ENCODE assay signal across 8 cellular contexts in the genomic region with DNA sequence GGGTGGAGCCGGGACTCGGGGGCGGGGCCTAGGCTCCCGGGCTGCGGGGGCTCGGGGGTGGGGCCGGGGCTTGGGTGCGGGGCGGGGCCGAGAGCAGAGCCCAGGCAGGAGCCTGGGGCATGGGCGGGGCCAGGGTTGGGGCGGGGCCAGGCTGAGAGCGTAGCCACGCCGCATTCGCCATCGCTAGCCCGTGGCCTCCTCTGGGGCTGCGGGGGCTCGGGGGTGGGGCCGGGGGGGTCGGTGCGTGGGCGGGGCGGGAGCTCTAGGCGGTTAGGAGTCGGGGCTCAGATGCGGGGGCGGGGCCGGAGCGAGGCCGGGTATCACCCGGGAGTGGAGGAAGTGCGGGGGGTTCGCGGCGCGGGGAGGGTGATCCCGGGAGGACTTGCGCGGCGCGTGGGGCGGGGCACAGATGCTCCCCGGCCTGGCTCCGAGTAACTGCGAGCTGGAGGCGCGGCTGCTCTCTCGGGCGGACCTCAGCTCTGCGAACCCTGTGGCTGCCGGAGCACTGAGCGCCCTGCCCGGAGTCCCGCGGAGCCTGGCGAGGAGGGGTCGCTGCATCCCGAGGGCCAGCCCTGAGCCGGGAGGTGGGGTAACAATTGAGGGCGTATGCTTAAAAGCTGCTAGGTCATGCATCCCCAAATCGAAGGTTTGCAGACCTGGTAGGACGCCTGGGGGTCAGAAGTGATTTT. TPM values are rescaled to one million over a fixed set of nuclear protein-coding genes. Genes with fewer than 3 reads are reported as not detected.
DNase-seq lines count a peak whose midpoint lies in the region; ATAC-seq and TF ChIP-seq lines count a peak whose summit lies in the region.

No MANE protein-coding gene starts in this region.

- intact Hi-C loops in CD14-positive monocyte (cut with micrococcal nuclease): loop anchor here (5.0 to 10.0 kb wide), 5 partner anchors 91 to 861 kb away; partner anchors contain the start of gene CDYL (in 1 of the 2)
- intact Hi-C loops in activated CD4-positive, alpha-beta memory T cell treated with anti-CD3 and anti-CD28 coated beads for 36 hours (cut with micrococcal nuclease): loop anchor here (1.0 to 10.0 kb wide), 9 partner anchors 19 to 1371 kb away; partner anchors contain the start of genes CDYL, FAM50B, SLC22A23 and WRNIP1
- intact Hi-C loops in right lobe of liver (cut with DNase I): no loop called here

- no peak for TF ChIP-seq CTCF in CD14-positive monocyte (IDR thresholded peaks at IDR 0.05)
- TF ChIP-seq CTCF in right lobe of liver (IDR thresholded peaks at IDR 0.05): no peak

- TF ChIP-seq POLR2A in right lobe of liver (IDR thresholded peaks at IDR 0.05): peak; percentile 65

- peak overlapping the region; percentile 65 to 73 (median 69) for H3K4me3 ChIP-seq in right lobe of liver

- WGBS in right lobe of liver (ENCODE audit: insufficient coverage, low coverage, low lambda C conversion rate, missing lambda C conversion rate): 0% methylated on average over 5 of the region's 64 CpGs

- DNase-seq in CD14-positive monocyte (ENCODE audit: low spot score) (peak; percentile 75), NCI-H774 (lab: John Stamatoyannopoulos, UW) (peak; percentile 91), dermis microvascular lymphatic vessel endothelial cell (ENCODE audit: low read depth in 2 of 2) (peak; percentile 83 to 95), right lobe of liver (peak; percentile 99)
- DNase-seq in activated CD4-positive, alpha-beta memory T cell treated with anti-CD3 and anti-CD28 coated beads for 36 hours: peak; percentile 96
- DNase-seq in stimulated activated CD4-positive, alpha-beta T cell treated with anti-CD3 and anti-CD28 coated beads, Interleukin-4, amount 100 ng/mL, for 1 hour: peak; percentile 97

- H3K27ac Mint-ChIP-seq in CD14-positive monocyte: peak overlapping the region in 6 of 7 donors; percentile 38 to 86 (median 76)
- peak overlapping the region; percentile 78 for H3K27ac Mint-ChIP-seq in activated CD4-positive, alpha-beta memory T cell treated with anti-CD3 and anti-CD28 coated beads for 36 hours

- peak overlapping the region; percentile 10 to 67 (median 52) for H3K27ac ChIP-seq in right lobe of liver

- H3K9me3 Mint-ChIP-seq in CD14-positive monocyte: peaks cover 0 to 3% (median 0%) of the 10 kb centered on the region in 7 donors
- peaks cover 2% of the 10 kb centered on the region for H3K9me3 Mint-ChIP-seq in activated CD4-positive, alpha-beta memory T cell treated with anti-CD3 and anti-CD28 coated beads for 36 hours

- ATAC-seq in GM19397 (IDR thresholded peaks at IDR 0.05; ENCODE audit: unreplicated experiment): peak; percentile 80
- ATAC-seq in HG03558 (IDR thresholded peaks at IDR 0.05; ENCODE audit: extremely low read depth, unreplicated experiment): peak; percentile 45
- ATAC-seq in right lobe of liver: peak; percentile 86 to 95 (median 88)

- H3K9me3 ChIP-seq in right lobe of liver: no peaks in the 10 kb centered on the region

- no peaks in the 10 kb centered on the region for H3K27me3 ChIP-seq in right lobe of liver

- peaks cover 2 to 6% (median 5%) of the 10 kb centered on the region in 3 donors for H3K27me3 Mint-ChIP-seq in CD14-positive monocyte (ENCODE audit: low read depth in 3 of 3)
- H3K27me3 Mint-ChIP-seq in activated CD4-positive, alpha-beta memory T cell treated with anti-CD3 and anti-CD28 coated beads for 36 hours: no peaks in the 10 kb centered on the region

- H3K4me3 Mint-ChIP-seq in CD14-positive monocyte: peak overlapping the region; percentile 81 to 91
- H3K4me3 Mint-ChIP-seq in activated CD4-positive, alpha-beta memory T cell treated with anti-CD3 and anti-CD28 coated beads for 36 hours: peak overlapping the region; percentile 80

- peaks cover 0 to 42% (median 15%) of the 10 kb centered on the region in 4 donors for H3K4me1 ChIP-seq in right lobe of liver

- H3K4me1 Mint-ChIP-seq in CD14-positive monocyte: peaks cover 17% of the 10 kb centered on the region
- peaks cover 41% of the 10 kb centered on the region for H3K4me1 Mint-ChIP-seq in activated CD4-positive, alpha-beta memory T cell treated with anti-CD3 and anti-CD28 coated beads for 36 hours (ENCODE audit: low read depth)

- no peaks in the 10 kb centered on the region for H3K36me3 ChIP-seq in right lobe of liver

- CTCF ChIA-PET in activated CD4-positive, alpha-beta memory T cell treated with anti-CD3 and anti-CD28 coated beads for 36 hours (lab: Charles Lee): interaction anchor here (1.3 to 3.1 kb wide), 4 partner anchors 20 to 118 kb away, joined by 5 to 24 read pairs (median 8); a partner anchor contains a TSS

- POLR2A ChIA-PET in activated CD4-positive, alpha-beta memory T cell treated with anti-CD3 and anti-CD28 coated beads for 36 hours (lab: Charles Lee): interaction anchor here (0.5 to 3.5 kb wide), 10 partner anchors 10 to 310 kb away, joined by 3 to 32 read pairs (median 3); a partner anchor contains a TSS

- H3K36me3 Mint-ChIP-seq in CD14-positive monocyte: peaks cover 8 to 16% of the 10 kb centered on the region in 2 donors
- H3K36me3 Mint-ChIP-seq in activated CD4-positive, alpha-beta memory T cell treated with anti-CD3 and anti-CD28 coated beads for 36 hours: peaks cover 17% of the 10 kb centered on the region

RNA-seq across cellular contexts. Expression of gene ECI2, which starts 0.4 kb away (rescaled TPM):
- polyA plus RNA-seq in CD14-positive monocyte: 10 to 100 TPM; 44.5 to 45.9 TPM
- total RNA-seq in activated CD4-positive, alpha-beta memory T cell treated with anti-CD3 and anti-CD28 coated beads for 36 hours: 10 to 100 TPM; 42.5 to 43.3 TPM
- total RNA-seq in dermis microvascular lymphatic vessel endothelial cell (66.6 and 67.4 TPM in 2 replicates), right lobe of liver (100 to 1,000 TPM in 4 of 6 experiments, 10 to 100 TPM in 2; 76.4 to 140 (median 111) TPM)

RNA-seq across cellular contexts. Expression of gene FAM217A, which starts 56.9 kb away (rescaled TPM):
- not detected for polyA plus RNA-seq in CD14-positive monocyte
- total RNA-seq in activated CD4-positive, alpha-beta memory T cell treated with anti-CD3 and anti-CD28 coated beads for 36 hours: not detected
- not detected in 2 replicates for total RNA-seq in dermis microvascular lymphatic vessel endothelial cell
- not detected for total RNA-seq in right lobe of liver

Comparison
In these comparisons a context has a peak if more than half of its experiments do, and no peak if none do; other contexts are left out.
1. Peak in every context shown above with its lines: DNase-seq, ATAC-seq, H3K4me3 ChIP-seq and H3K27ac ChIP-seq.
2. intact Hi-C loops: an anchor here in CD14-positive monocyte (5.0 to 10.0 kb wide) and activated CD4-positive, alpha-beta memory T cell treated with anti-CD3 and anti-CD28 coated beads for 36 hours (1.0 to 10.0 kb wide); none called in right lobe of liver.